ENCODE assay signal across 8 cellular contexts in the genomic region with DNA sequence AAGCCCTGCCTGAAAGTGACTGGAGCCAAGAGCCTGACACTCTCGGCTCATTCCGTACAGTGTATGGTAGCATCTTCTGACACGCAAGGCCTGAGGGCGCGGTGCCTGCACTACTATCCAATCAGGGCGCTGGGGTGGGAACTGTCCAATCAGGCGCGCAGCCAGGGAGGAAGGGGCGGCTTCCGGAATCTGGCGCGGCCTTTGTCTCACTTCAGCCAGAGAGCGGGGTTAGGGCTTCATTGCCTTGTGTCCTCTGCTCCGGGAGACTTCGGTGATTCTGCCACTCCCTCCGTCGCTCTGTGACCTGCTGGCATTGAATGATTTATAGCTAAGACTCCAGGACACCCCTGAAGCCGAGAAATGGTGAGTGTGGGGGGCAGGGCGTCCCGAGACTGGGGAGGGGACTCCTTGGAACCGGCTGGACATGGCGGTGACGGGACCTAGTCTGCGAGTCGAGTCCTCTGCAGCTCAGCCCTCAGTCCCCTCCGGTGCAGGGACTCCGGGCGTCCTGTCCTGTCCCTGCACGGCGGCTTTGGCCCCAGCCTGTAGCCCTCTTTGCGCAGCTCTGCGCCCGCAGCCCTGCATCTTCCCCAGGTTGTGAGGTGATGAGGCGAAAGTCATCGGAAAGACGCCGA.
DNase-seq lines count a peak whose midpoint lies in the region; ATAC-seq and TF ChIP-seq lines count a peak whose summit lies in the region.
"Not testable (repeated sequence)": the region's sequence is repeated elsewhere in the genome, so short reads cannot be mapped to it uniquely, and the experiment has no call there.

No MANE protein-coding gene starts in this region.

- TF ChIP-seq RAD21 in IMR-90 (IDR thresholded peaks at IDR 0.05; ENCODE audit: low read length): not testable (repeated sequence)

- not testable (repeated sequence) for H2BK5ac ChIP-seq in IMR-90 (ENCODE audit: low read depth, low read length, poor library complexity, severe bottlenecking)

- H3K4me3 Mint-ChIP-seq in activated T-cell treated with anti-CD3 and anti-CD28 coated beads, Interleukin-2, amount 50 U/mL, for 24 hours: peak overlapping the region; percentile 96

- H3K36me3 ChIP-seq in IMR-90 (ENCODE audit: control insufficient read depth, insufficient read depth, low read length); mucosa of rectum (ENCODE audit: control insufficient read depth in 2 of 2, insufficient read depth in 2 of 2, low read length in 2 of 2): not testable (repeated sequence)

- not testable (repeated sequence) for H3K4me1 ChIP-seq in IMR-90 (ENCODE audit: control insufficient read depth, insufficient read depth, low read length); mucosa of rectum (ENCODE audit: control insufficient read depth in 2 of 2, insufficient read depth in 2 of 2, low read length in 2 of 2)

- not testable (repeated sequence) for H2AK9ac ChIP-seq in IMR-90 (replicated peaks; ENCODE audit: low read depth, low read length, poor library complexity)

- H3K56ac ChIP-seq in IMR-90 (ENCODE audit: extremely low read depth, insufficient read depth, low read length): not testable (repeated sequence)

- not testable (repeated sequence) for H3K18ac ChIP-seq in IMR-90 (ENCODE audit: low read depth, low read length)

- H3K27me3 ChIP-seq in IMR-90 (ENCODE audit: control insufficient read depth, insufficient read depth, low read length); mucosa of rectum (ENCODE audit: control insufficient read depth in 2 of 2, insufficient read depth in 2 of 2, low read length in 2 of 2): not testable (repeated sequence)

- TF ChIP-seq POLR2A in IMR-90 (IDR thresholded peaks at IDR 0.05; ENCODE audit: low read depth, low read length): 0 out of 2 replicates have a peak, but pooled peaks have one; percentile 24

- peaks cover 12% of the 10 kb centered on the region for H3K36me3 Mint-ChIP-seq in activated T-cell treated with anti-CD3 and anti-CD28 coated beads, Interleukin-2, amount 50 U/mL, for 24 hours (ENCODE audit: low read depth)

- WGBS in IMR-90 (ENCODE audit: extremely low coverage in 2 of 2, insufficient read length in 1 of 2), 2 experiments: 0% methylated on average over 4 of the region's 37 CpGs; no CpG with 5 or more reads in 1 of the 2 experiments

- H3K79me1 ChIP-seq in IMR-90 (ENCODE audit: low read depth in 1 of 2, low read length in 2 of 2): not testable (repeated sequence)

- H3K9me3 ChIP-seq in IMR-90 (ENCODE audit: control insufficient read depth, insufficient read depth, low read length); mucosa of rectum (ENCODE audit: control insufficient read depth in 2 of 2, low read length in 2 of 2): not testable (repeated sequence)

- H3K4me3 ChIP-seq in IMR-90 (ENCODE audit: insufficient read depth, low read depth, low read length) (peak overlapping the region; percentile 90), mucosa of rectum (ENCODE audit: low read length in 2 of 2) (peak overlapping the region; percentile 71 to 73)

- H4K5ac ChIP-seq in IMR-90 (ENCODE audit: low read depth, low read length): not testable (repeated sequence)

- H3K9me3 Mint-ChIP-seq in activated T-cell treated with anti-CD3 and anti-CD28 coated beads, Interleukin-2, amount 50 U/mL, for 24 hours: not testable (repeated sequence)

- POLR2A ChIA-PET in IMR-90 (lab: Charles Lee; ENCODE audit: unreplicated experiment): not testable (repeated sequence)

- not testable (repeated sequence) for H3K4ac ChIP-seq in IMR-90 (ENCODE audit: low read depth, low read length)

- peak overlapping the region; percentile 93 for H3K4me2 ChIP-seq in IMR-90 (ENCODE audit: low read depth, low read length)

- peak overlapping the region; percentile 76 for H2AFZ ChIP-seq in IMR-90 (replicated peaks; ENCODE audit: low read length, poor library complexity)

- H3K14ac ChIP-seq in IMR-90 (replicated peaks; ENCODE audit: low read depth, low read length): not testable (repeated sequence)

- H4K8ac ChIP-seq in IMR-90 (ENCODE audit: low read depth in 2 of 2, low read length in 2 of 2): peak overlapping the region in 1 of 2 experiments; percentile 60; a peak in 1 of 4 replicates

- peak overlapping the region; percentile 35; the same call in 1 of the 2 replicates for H3K27ac ChIP-seq in IMR-90 (ENCODE audit: insufficient read depth, low read length)
- H3K27ac ChIP-seq in mucosa of rectum (ENCODE audit: low read depth in 2 of 2, low read length in 2 of 2): not testable (repeated sequence)

- H3K23ac ChIP-seq in IMR-90 (ENCODE audit: low read depth, low read length): not testable (repeated sequence)

- not testable (repeated sequence) for BruUV-seq in IMR-90 (replicated peaks; lab: Mats Ljungman, UMichigan)

- H3K27ac Mint-ChIP-seq in activated T-cell treated with anti-CD3 and anti-CD28 coated beads, Interleukin-2, amount 50 U/mL, for 24 hours: peak overlapping the region; percentile 92

- not testable (repeated sequence) for H2BK120ac ChIP-seq in IMR-90 (ENCODE audit: low read depth, low read length)

- not testable (repeated sequence) for H4K20me1 ChIP-seq in IMR-90 (ENCODE audit: insufficient read depth, low read length)

- DNase-seq in DMS153 treated with DMSO at 0.1 percent for 48 hours (lab: John Stamatoyannopoulos, UW; ENCODE audit: unreplicated experiment): peak; percentile 22
- peak; percentile 91 for DNase-seq in IMR-90
- peak; percentile 37 for DNase-seq in OCI-M2 (lab: John Stamatoyannopoulos, UW; ENCODE audit: unreplicated experiment)
- DNase-seq in activated T-cell treated with anti-CD3 and anti-CD28 coated beads, Interleukin-2, amount 50 U/mL, for 24 hours: peak; percentile 89
- DNase-seq in stimulated activated CD8-positive, alpha-beta memory T cell treated with anti-CD3 and anti-CD28 coated beads, Interleukin-4, amount 100 ng/mL, for 4 hours (ENCODE audit: low read depth in 2 of 2, low spot score in 1 of 2): peak; percentile 62 to 69

- CTCF ChIA-PET in IMR-90 (lab: Yijun Ruan, JAX): not testable (repeated sequence)

- intact Hi-C loops in IMR-90 (cut with micrococcal nuclease): not testable (repeated sequence)

- dilution Hi-C loops in IMR-90 (cut with HindIII; ENCODE audit: low sequenced_read_pairs, unreplicated experiment): not testable (repeated sequence)

- H2AK5ac ChIP-seq in IMR-90 (ENCODE audit: low read depth, low read length): not testable (repeated sequence)

- ATAC-seq in GM21576 (IDR thresholded peaks at IDR 0.05; ENCODE audit: unreplicated experiment) (peak; percentile 100), IMR-90 (ENCODE audit: low read depth) (peak; percentile 100), esophagus mucosa (peak; percentile 99)

- H3K9me1 ChIP-seq in IMR-90 (ENCODE audit: insufficient read depth, low read length): not testable (repeated sequence)

- not testable (repeated sequence) for H2BK20ac ChIP-seq in IMR-90 (ENCODE audit: low read depth, low read length)

- in situ Hi-C loops in IMR-90 (cut with MboI; ENCODE audit: low sequenced_read_pairs): not testable (repeated sequence)

- H2BK15ac ChIP-seq in IMR-90 (ENCODE audit: low read depth, low read length): not testable (repeated sequence)

- H3K4me1 Mint-ChIP-seq in activated T-cell treated with anti-CD3 and anti-CD28 coated beads, Interleukin-2, amount 50 U/mL, for 24 hours (ENCODE audit: low read depth): peaks cover 14% of the 10 kb centered on the region

- not testable (repeated sequence) for H4K91ac ChIP-seq in IMR-90 (ENCODE audit: insufficient read depth, low read depth, low read length)

- not testable (repeated sequence) for H3K27me3 Mint-ChIP-seq in activated T-cell treated with anti-CD3 and anti-CD28 coated beads, Interleukin-2, amount 50 U/mL, for 24 hours

- TF ChIP-seq CTCF in IMR-90 (conservative IDR thresholded peaks at IDR 0.05; ENCODE audit: low read depth, low read length): not testable (repeated sequence)

- 0 out of 2 replicates have a peak overlapping the region, but pooled peaks have one; percentile 39 for H3K9ac ChIP-seq in IMR-90 (ENCODE audit: low read depth, low read length)
- H3K9ac ChIP-seq in mucosa of rectum (ENCODE audit: low read depth in 1 of 2, low read length in 2 of 2): not testable (repeated sequence)

Comparison
In these comparisons a context has a peak if more than half of its experiments do, and no peak if none do; other contexts are left out.
1. DNase-seq: peak in every context shown above with its lines; median percentile 91 in IMR-90; 89 in activated T-cell treated with anti-CD3 and anti-CD28 coated beads, Interleukin-2, amount 50 U/mL, for 24 hours; 66 in stimulated activated CD8-positive, alpha-beta memory T cell treated with anti-CD3 and anti-CD28 coated beads, Interleukin-4, amount 100 ng/mL, for 4 hours; 37 in OCI-M2; 22 in DMS153 treated with DMSO at 0.1 percent for 48 hours.